In genomic region chrX:39679497-39680157, GRCh38 we compare ENCODE assay signal across 24 cellular contexts.
DNase-seq lines count a peak whose midpoint lies in the region; TF ChIP-seq lines count a peak whose summit lies in the region.
"Had no signal": no experiment of that assay in that cellular context is flagged by ENCODE, and none has a peak within 500 bp of the region (broad histone marks: within the 10 kb centered on the region; RNA-seq: fewer than 3 reads in every experiment).

No MANE protein-coding gene starts in this region.

- no peaks in the 10 kb centered on the region for H3K9me2 ChIP-seq in Karpas-422 (replicated peaks; ENCODE audit: insufficient read depth, low read length)

- no peaks in the 10 kb centered on the region for H3K9me3 Mint-ChIP-seq in activated CD4-positive, alpha-beta T cell treated with anti-CD3 and anti-CD28 coated beads, Interleukin-2, amount 10 ng/mL, durations not matched to agents 7 days and 5 days

- peak; percentile 7 for DNase-seq in Karpas-422
- DNase-seq in dorsolateral prefrontal cortex: no peak
- peak; percentile 7 for DNase-seq in myocyte (ENCODE audit: low read depth)
- DNase-seq in cerebellum (ENCODE audit: low spot score): no peak
- no peak for DNase-seq in HCEC 1CT
- no peak for DNase-seq in activated CD4-positive, alpha-beta T cell treated with anti-CD3 and anti-CD28 coated beads, Interleukin-2, amount 10 ng/mL, durations not matched to agents 7 days and 5 days
- DNase-seq: AML-193; CD4-positive, alpha-beta memory T cell; COR-L47; NCI-H1092; NCI-H1417 treated with DMSO at 0.1 percent for 48 hours; NCI-H1694 treated with DMSO at 0.1 percent for 48 hours; NCI-H2081; NCI-H2171; NCI-H226; NCI-H510A; NCI-H69; RPMI8226; SHP77 treated with DMSO at 0.1 percent for 48 hours had no signal

- H3K79me2 ChIP-seq in Karpas-422 (ENCODE audit: low read length): no peaks in the 10 kb centered on the region

- no peaks in the 10 kb centered on the region for H3K27me3 ChIP-seq in BLaER1 treated with 17β-estradiol and CSF1 and Interleukin-3, amounts not matched to agents 10 nM and 100 nM
- H3K27me3 ChIP-seq in Karpas-422 (ENCODE audit: low read length) (no peaks in the 10 kb centered on the region), dorsolateral prefrontal cortex (peaks cover 0 to 38% (median 3%) of the 10 kb centered on the region in 45 donors)

- CTCF ChIA-PET in activated CD4-positive, alpha-beta T cell treated with anti-CD3 and anti-CD28 coated beads, Interleukin-2, amount 10 ng/mL, durations not matched to agents 7 days and 5 days (lab: Charles Lee): interaction anchor here (0.6 kb wide), 1 partner anchor 528 kb away, joined by 3 read pairs; no protein-coding TSS in a partner anchor

- H3K27me3 Mint-ChIP-seq in activated CD4-positive, alpha-beta T cell treated with anti-CD3 and anti-CD28 coated beads, Interleukin-2, amount 10 ng/mL, durations not matched to agents 7 days and 5 days: no peaks in the 10 kb centered on the region

- H3K27ac Mint-ChIP-seq in activated CD4-positive, alpha-beta T cell treated with anti-CD3 and anti-CD28 coated beads, Interleukin-2, amount 10 ng/mL, durations not matched to agents 7 days and 5 days: no peak overlapping the region
- H3K27ac Mint-ChIP-seq: CD4-positive, alpha-beta memory T cell; GM23338 had no signal

- no peaks in the 10 kb centered on the region for H4K20me1 ChIP-seq in BLaER1 treated with 17β-estradiol and CSF1 and Interleukin-3, amounts not matched to agents 10 nM and 100 nM
- H4K20me1 ChIP-seq in Karpas-422 (ENCODE audit: insufficient read depth, low read depth, low read length): no peaks in the 10 kb centered on the region

- peaks cover 0 to 27% (median 16%) of the 10 kb centered on the region in 10 experiments; a peak in 15 of 20 replicates for H3K4me1 ChIP-seq in BLaER1 treated with 17β-estradiol and CSF1 and Interleukin-3, amounts not matched to agents 10 nM and 100 nM
- no peaks in the 10 kb centered on the region for H3K4me1 ChIP-seq in Karpas-422 (ENCODE audit: low read length)
- H3K4me1 ChIP-seq: A549, HAP-1 had no signal

- H3K27ac ChIP-seq in BLaER1 treated with 17β-estradiol and CSF1 and Interleukin-3, amounts not matched to agents 10 nM and 100 nM: no peak overlapping the region
- H3K27ac ChIP-seq in Karpas-422 (ENCODE audit: low read length) (no peak overlapping the region), dorsolateral prefrontal cortex (peak overlapping the region in 53 of 59 donors; percentile 6 to 94 (median 82))
- H3K27ac ChIP-seq: A549, HL-60 had no signal

- H3K36me3 Mint-ChIP-seq in activated CD4-positive, alpha-beta T cell treated with anti-CD3 and anti-CD28 coated beads, Interleukin-2, amount 10 ng/mL, durations not matched to agents 7 days and 5 days (ENCODE audit: low read depth): no peaks in the 10 kb centered on the region
- H3K36me3 Mint-ChIP-seq: CD4-positive, alpha-beta memory T cell had no signal

- no peaks in the 10 kb centered on the region for H3K4me1 Mint-ChIP-seq in activated CD4-positive, alpha-beta T cell treated with anti-CD3 and anti-CD28 coated beads, Interleukin-2, amount 10 ng/mL, durations not matched to agents 7 days and 5 days
- H3K4me1 Mint-ChIP-seq: CD4-positive, alpha-beta memory T cell had no signal

- no peaks in the 10 kb centered on the region for H3K36me3 ChIP-seq in BLaER1 treated with 17β-estradiol and CSF1 and Interleukin-3, amounts not matched to agents 10 nM and 100 nM
- no peaks in the 10 kb centered on the region for H3K36me3 ChIP-seq in Karpas-422 (ENCODE audit: insufficient read depth, low read length)
- H3K36me3 ChIP-seq: HAP-1 had no signal

- intact Hi-C loops in dorsolateral prefrontal cortex (cut with DNase I): loop anchor here (10.0 kb wide), 3 partner anchors 75 to 425 kb away; no protein-coding TSS in a partner anchor

- peaks cover 5 to 14% (median 11%) of the 10 kb centered on the region in 11 experiments; a peak in 15 of 22 replicates for H3K9me3 ChIP-seq in BLaER1 treated with 17β-estradiol and CSF1 and Interleukin-3, amounts not matched to agents 10 nM and 100 nM (replicated peaks in 1 of 11)
- no peaks in the 10 kb centered on the region for H3K9me3 ChIP-seq in Karpas-422 (ENCODE audit: low read length)
- H3K9me3 ChIP-seq: A549, HAP-1 had no signal

- H3K4me3 Mint-ChIP-seq in activated CD4-positive, alpha-beta T cell treated with anti-CD3 and anti-CD28 coated beads, Interleukin-2, amount 10 ng/mL, durations not matched to agents 7 days and 5 days: no peak overlapping the region
- H3K4me3 Mint-ChIP-seq: CD4-positive, alpha-beta memory T cell; GM23338 had no signal

- H2AFZ ChIP-seq in Karpas-422 (ENCODE audit: low read length): no peak overlapping the region
- H2AFZ ChIP-seq: GM23338 had no signal

- peak overlapping the region in 6 of 11 experiments; percentile 4 to 46 (median 30); a peak in 10 of 22 replicates for H3K4me2 ChIP-seq in BLaER1 treated with 17β-estradiol and CSF1 and Interleukin-3, amounts not matched to agents 10 nM and 100 nM
- H3K4me2 ChIP-seq in Karpas-422 (ENCODE audit: low read depth, low read length, poor library complexity, severe bottlenecking): no peak overlapping the region
- H3K4me2 ChIP-seq: A549, GM23338 had no signal

- H3K9ac ChIP-seq in BLaER1 treated with 17β-estradiol and CSF1 and Interleukin-3, amounts not matched to agents 10 nM and 100 nM: no peak overlapping the region
- no peak overlapping the region for H3K9ac ChIP-seq in Karpas-422 (ENCODE audit: low read length)

- TF ChIP-seq CTCF in dorsolateral prefrontal cortex (IDR thresholded peaks at IDR 0.05 in 54 of 56, conservative IDR thresholded peaks at IDR 0.05 in 2 of 56; ENCODE audit: low read depth in 1 of 56, partially characterized antibody in 56 of 56): no peak

- H3K4me3 ChIP-seq in BLaER1 treated with 17β-estradiol and CSF1 and Interleukin-3, amounts not matched to agents 10 nM and 100 nM: no peak overlapping the region
- H3K4me3 ChIP-seq in Karpas-422 (ENCODE audit: low read length) (no peak overlapping the region), dorsolateral prefrontal cortex (no peak overlapping the region)
- H3K4me3 ChIP-seq: A549, GM23338, HAP-1 had no signal

- POLR2A ChIA-PET in activated CD4-positive, alpha-beta T cell treated with anti-CD3 and anti-CD28 coated beads, Interleukin-2, amount 10 ng/mL, durations not matched to agents 7 days and 5 days (lab: Charles Lee): no interaction called here

Comparison
In these comparisons a context has a peak if more than half of its experiments do, and no peak if none do; other contexts are left out.
1. H3K27ac ChIP-seq: peak in dorsolateral prefrontal cortex (53 of 59); none in BLaER1 treated with 17β-estradiol and CSF1 and Interleukin-3, amounts not matched to agents 10 nM and 100 nM (0 of 11) and Karpas-422 (single experiment).
2. DNase-seq: peak in Karpas-422 (single experiment) and myocyte (single experiment); none in dorsolateral prefrontal cortex (0 of 10), cerebellum (single experiment), HCEC 1CT (single experiment) and activated CD4-positive, alpha-beta T cell treated with anti-CD3 and anti-CD28 coated beads, Interleukin-2, amount 10 ng/mL, durations not matched to agents 7 days and 5 days (single experiment).